Comparison of ENCODE assay signal across 1 cellular context in genomic region chr13:98413796-98414195, GRCh38.
TF ChIP-seq lines count a peak whose summit lies in the region.

No MANE protein-coding gene starts in this region.

TF ChIP-seq in GM23338, 12 proteins besides CTCF, POLR2A, EP300 and RAD21 (continued from another document):
- TF ChIP-seq, protein P1, sequence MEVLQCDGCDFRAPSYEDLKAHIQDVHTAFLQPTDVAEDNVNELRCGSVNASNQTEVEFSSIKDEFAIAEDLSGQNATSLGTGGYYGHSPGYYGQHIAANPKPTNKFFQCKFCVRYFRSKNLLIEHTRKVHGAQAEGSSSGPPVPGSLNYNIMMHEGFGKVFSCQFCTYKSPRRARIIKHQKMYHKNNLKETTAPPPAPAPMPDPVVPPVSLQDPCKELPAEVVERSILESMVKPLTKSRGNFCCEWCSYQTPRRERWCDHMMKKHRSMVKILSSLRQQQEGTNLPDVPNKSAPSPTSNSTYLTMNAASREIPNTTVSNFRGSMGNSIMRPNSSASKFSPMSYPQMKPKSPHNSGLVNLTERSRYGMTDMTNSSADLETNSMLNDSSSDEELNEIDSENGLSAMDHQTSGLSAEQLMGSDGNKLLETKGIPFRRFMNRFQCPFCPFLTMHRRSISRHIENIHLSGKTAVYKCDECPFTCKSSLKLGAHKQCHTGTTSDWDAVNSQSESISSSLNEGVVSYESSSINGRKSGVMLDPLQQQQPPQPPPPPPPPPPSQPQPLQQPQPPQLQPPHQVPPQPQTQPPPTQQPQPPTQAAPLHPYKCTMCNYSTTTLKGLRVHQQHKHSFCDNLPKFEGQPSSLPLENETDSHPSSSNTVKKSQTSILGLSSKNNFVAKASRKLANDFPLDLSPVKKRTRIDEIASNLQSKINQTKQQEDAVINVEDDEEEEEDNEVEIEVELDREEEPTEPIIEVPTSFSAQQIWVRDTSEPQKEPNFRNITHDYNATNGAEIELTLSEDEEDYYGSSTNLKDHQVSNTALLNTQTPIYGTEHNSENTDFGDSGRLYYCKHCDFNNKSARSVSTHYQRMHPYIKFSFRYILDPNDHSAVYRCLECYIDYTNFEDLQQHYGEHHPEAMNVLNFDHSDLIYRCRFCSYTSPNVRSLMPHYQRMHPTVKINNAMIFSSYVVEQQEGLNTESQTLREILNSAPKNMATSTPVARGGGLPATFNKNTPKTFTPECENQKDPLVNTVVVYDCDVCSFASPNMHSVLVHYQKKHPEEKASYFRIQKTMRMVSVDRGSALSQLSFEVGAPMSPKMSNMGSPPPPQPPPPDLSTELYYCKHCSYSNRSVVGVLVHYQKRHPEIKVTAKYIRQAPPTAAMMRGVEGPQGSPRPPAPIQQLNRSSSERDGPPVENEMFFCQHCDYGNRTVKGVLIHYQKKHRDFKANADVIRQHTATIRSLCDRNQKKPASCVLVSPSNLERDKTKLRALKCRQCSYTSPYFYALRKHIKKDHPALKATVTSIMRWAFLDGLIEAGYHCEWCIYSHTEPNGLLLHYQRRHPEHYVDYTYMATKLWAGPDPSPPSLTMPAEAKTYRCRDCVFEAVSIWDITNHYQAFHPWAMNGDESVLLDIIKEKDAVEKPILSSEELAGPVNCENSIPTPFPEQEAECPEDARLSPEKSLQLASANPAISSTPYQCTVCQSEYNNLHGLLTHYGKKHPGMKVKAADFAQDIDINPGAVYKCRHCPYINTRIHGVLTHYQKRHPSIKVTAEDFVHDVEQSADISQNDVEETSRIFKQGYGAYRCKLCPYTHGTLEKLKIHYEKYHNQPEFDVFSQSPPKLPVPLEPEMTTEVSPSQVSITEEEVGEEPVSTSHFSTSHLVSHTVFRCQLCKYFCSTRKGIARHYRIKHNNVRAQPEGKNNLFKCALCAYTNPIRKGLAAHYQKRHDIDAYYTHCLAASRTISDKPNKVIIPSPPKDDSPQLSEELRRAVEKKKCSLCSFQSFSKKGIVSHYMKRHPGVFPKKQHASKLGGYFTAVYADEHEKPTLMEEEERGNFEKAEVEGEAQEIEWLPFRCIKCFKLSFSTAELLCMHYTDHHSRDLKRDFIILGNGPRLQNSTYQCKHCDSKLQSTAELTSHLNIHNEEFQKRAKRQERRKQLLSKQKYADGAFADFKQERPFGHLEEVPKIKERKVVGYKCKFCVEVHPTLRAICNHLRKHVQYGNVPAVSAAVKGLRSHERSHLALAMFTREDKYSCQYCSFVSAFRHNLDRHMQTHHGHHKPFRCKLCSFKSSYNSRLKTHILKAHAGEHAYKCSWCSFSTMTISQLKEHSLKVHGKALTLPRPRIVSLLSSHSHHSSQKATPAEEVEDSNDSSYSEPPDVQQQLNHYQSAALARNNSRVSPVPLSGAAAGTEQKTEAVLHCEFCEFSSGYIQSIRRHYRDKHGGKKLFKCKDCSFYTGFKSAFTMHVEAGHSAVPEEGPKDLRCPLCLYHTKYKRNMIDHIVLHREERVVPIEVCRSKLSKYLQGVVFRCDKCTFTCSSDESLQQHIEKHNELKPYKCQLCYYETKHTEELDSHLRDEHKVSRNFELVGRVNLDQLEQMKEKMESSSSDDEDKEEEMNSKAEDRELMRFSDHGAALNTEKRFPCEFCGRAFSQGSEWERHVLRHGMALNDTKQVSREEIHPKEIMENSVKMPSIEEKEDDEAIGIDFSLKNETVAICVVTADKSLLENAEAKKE (CRISPR knock-in tag; IDR thresholded peaks at IDR 0.05): no peak
- TF ChIP-seq POLR2AphosphoS5 (IDR thresholded peaks at IDR 0.05; ENCODE audit: low read depth) (no peak), ZNF114 (CRISPR knock-in tag; IDR thresholded peaks at IDR 0.05) (no peak), STAT1 (IDR thresholded peaks at IDR 0.05; ENCODE audit: unreplicated experiment) (no peak), NANOG (IDR thresholded peaks at IDR 0.05; ENCODE audit: borderline replicate concordance) (no peak), JUNB (IDR thresholded peaks at IDR 0.05; ENCODE audit: unreplicated experiment) (no peak), ZNF331 (CRISPR knock-in tag; IDR thresholded peaks at IDR 0.05; ENCODE audit: low read depth) (no peak), EZH2 (IDR thresholded peaks at IDR 0.05; ENCODE audit: low read depth, unreplicated experiment) (no peak), CREB1 (CRISPR knock-in tag; IDR thresholded peaks at IDR 0.05; ENCODE audit: low read depth) (no peak)
- TF ChIP-seq, protein P2, sequence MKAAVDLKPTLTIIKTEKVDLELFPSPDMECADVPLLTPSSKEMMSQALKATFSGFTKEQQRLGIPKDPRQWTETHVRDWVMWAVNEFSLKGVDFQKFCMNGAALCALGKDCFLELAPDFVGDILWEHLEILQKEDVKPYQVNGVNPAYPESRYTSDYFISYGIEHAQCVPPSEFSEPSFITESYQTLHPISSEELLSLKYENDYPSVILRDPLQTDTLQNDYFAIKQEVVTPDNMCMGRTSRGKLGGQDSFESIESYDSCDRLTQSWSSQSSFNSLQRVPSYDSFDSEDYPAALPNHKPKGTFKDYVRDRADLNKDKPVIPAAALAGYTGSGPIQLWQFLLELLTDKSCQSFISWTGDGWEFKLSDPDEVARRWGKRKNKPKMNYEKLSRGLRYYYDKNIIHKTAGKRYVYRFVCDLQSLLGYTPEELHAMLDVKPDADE (IDR thresholded peaks at IDR 0.05): no peak
